1 cellular context compared by ENCODE assay signal in the genomic region with DNA sequence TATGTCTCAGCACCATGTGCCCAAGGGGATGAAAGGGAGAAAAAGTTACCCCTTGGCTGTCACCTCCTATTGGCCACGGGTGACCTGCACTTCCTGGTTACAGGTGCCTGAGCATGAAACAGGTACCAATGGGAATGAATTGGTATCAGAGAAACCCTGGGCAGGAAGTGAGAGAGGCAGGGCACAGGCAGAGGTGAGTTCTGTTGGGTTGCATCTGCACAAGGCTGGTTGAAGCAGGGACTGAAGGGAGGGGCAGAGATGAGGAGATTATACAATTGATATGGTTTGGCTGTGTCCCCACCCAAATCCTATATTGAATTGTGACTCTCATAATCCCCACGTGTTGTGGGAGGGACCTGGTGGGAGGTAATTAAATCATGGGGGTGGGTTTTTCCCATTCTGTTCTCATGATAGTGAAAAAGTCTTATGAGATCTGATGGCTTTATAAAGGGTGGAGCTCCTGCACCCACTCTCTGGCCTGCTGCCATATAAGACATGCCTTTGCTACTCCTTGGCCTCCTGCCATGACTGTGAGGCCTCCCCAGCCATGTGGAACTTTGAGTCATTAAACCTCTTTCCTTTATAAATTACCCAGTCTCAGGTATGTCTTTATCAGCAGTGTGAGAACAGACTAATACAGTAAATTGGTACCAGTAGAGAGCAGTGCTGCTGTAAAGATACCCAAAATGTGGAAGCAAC.
TF ChIP-seq lines count a peak whose summit lies in the region.

No MANE protein-coding gene starts in this region.

TF ChIP-seq in H1, 55 proteins besides CTCF, POLR2A, EP300 and RAD21:
- no peak for TF ChIP-seq CBX8 (IDR thresholded peaks at IDR 0.05; ENCODE audit: borderline replicate concordance, low read depth, low read length)
- no peak for TF ChIP-seq SIX5 (IDR thresholded peaks at IDR 0.05; ENCODE audit: low read depth, low read length)
- no peak for TF ChIP-seq PHF8 (conservative IDR thresholded peaks at IDR 0.05; ENCODE audit: low read depth, low read length)
- no peak for TF ChIP-seq SP1 (IDR thresholded peaks at IDR 0.05; ENCODE audit: low read depth, low read length)
- no peak for TF ChIP-seq TBP (IDR thresholded peaks at IDR 0.05; ENCODE audit: low read depth, low read length)
- TF ChIP-seq CHD1 (IDR thresholded peaks at IDR 0.05; ENCODE audit: low read depth, low read length): no peak
- TF ChIP-seq, protein P1, sequence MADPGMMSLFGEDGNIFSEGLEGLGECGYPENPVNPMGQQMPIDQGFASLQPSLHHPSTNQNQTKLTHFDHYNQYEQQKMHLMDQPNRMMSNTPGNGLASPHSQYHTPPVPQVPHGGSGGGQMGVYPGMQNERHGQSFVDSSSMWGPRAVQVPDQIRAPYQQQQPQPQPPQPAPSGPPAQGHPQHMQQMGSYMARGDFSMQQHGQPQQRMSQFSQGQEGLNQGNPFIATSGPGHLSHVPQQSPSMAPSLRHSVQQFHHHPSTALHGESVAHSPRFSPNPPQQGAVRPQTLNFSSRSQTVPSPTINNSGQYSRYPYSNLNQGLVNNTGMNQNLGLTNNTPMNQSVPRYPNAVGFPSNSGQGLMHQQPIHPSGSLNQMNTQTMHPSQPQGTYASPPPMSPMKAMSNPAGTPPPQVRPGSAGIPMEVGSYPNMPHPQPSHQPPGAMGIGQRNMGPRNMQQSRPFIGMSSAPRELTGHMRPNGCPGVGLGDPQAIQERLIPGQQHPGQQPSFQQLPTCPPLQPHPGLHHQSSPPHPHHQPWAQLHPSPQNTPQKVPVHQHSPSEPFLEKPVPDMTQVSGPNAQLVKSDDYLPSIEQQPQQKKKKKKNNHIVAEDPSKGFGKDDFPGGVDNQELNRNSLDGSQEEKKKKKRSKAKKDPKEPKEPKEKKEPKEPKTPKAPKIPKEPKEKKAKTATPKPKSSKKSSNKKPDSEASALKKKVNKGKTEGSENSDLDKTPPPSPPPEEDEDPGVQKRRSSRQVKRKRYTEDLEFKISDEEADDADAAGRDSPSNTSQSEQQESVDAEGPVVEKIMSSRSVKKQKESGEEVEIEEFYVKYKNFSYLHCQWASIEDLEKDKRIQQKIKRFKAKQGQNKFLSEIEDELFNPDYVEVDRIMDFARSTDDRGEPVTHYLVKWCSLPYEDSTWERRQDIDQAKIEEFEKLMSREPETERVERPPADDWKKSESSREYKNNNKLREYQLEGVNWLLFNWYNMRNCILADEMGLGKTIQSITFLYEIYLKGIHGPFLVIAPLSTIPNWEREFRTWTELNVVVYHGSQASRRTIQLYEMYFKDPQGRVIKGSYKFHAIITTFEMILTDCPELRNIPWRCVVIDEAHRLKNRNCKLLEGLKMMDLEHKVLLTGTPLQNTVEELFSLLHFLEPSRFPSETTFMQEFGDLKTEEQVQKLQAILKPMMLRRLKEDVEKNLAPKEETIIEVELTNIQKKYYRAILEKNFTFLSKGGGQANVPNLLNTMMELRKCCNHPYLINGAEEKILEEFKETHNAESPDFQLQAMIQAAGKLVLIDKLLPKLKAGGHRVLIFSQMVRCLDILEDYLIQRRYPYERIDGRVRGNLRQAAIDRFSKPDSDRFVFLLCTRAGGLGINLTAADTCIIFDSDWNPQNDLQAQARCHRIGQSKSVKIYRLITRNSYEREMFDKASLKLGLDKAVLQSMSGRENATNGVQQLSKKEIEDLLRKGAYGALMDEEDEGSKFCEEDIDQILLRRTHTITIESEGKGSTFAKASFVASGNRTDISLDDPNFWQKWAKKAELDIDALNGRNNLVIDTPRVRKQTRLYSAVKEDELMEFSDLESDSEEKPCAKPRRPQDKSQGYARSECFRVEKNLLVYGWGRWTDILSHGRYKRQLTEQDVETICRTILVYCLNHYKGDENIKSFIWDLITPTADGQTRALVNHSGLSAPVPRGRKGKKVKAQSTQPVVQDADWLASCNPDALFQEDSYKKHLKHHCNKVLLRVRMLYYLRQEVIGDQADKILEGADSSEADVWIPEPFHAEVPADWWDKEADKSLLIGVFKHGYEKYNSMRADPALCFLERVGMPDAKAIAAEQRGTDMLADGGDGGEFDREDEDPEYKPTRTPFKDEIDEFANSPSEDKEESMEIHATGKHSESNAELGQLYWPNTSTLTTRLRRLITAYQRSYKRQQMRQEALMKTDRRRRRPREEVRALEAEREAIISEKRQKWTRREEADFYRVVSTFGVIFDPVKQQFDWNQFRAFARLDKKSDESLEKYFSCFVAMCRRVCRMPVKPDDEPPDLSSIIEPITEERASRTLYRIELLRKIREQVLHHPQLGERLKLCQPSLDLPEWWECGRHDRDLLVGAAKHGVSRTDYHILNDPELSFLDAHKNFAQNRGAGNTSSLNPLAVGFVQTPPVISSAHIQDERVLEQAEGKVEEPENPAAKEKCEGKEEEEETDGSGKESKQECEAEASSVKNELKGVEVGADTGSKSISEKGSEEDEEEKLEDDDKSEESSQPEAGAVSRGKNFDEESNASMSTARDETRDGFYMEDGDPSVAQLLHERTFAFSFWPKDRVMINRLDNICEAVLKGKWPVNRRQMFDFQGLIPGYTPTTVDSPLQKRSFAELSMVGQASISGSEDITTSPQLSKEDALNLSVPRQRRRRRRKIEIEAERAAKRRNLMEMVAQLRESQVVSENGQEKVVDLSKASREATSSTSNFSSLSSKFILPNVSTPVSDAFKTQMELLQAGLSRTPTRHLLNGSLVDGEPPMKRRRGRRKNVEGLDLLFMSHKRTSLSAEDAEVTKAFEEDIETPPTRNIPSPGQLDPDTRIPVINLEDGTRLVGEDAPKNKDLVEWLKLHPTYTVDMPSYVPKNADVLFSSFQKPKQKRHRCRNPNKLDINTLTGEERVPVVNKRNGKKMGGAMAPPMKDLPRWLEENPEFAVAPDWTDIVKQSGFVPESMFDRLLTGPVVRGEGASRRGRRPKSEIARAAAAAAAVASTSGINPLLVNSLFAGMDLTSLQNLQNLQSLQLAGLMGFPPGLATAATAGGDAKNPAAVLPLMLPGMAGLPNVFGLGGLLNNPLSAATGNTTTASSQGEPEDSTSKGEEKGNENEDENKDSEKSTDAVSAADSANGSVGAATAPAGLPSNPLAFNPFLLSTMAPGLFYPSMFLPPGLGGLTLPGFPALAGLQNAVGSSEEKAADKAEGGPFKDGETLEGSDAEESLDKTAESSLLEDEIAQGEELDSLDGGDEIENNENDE (IDR thresholded peaks at IDR 0.05; ENCODE audit: insufficient replicate concordance, low read length): no peak
- TF ChIP-seq, protein P2, sequence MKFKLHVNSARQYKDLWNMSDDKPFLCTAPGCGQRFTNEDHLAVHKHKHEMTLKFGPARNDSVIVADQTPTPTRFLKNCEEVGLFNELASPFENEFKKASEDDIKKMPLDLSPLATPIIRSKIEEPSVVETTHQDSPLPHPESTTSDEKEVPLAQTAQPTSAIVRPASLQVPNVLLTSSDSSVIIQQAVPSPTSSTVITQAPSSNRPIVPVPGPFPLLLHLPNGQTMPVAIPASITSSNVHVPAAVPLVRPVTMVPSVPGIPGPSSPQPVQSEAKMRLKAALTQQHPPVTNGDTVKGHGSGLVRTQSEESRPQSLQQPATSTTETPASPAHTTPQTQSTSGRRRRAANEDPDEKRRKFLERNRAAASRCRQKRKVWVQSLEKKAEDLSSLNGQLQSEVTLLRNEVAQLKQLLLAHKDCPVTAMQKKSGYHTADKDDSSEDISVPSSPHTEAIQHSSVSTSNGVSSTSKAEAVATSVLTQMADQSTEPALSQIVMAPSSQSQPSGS (IDR thresholded peaks at IDR 0.05; ENCODE audit: low read length): no peak
- no peak for TF ChIP-seq RXRA (IDR thresholded peaks at IDR 0.05; ENCODE audit: insufficient read depth, low read depth, low read length)
- no peak for TF ChIP-seq SP2 (IDR thresholded peaks at IDR 0.05; ENCODE audit: low read length)
